In genomic region chr17:15943971-15944719, GRCh38 we compare ENCODE assay signal across 1 cellular context.
TF ChIP-seq lines count a peak whose summit lies in the region.

No MANE protein-coding gene starts in this region.

TF ChIP-seq in H1, 55 proteins besides CTCF, POLR2A, EP300 and RAD21:
- TF ChIP-seq, protein P1, sequence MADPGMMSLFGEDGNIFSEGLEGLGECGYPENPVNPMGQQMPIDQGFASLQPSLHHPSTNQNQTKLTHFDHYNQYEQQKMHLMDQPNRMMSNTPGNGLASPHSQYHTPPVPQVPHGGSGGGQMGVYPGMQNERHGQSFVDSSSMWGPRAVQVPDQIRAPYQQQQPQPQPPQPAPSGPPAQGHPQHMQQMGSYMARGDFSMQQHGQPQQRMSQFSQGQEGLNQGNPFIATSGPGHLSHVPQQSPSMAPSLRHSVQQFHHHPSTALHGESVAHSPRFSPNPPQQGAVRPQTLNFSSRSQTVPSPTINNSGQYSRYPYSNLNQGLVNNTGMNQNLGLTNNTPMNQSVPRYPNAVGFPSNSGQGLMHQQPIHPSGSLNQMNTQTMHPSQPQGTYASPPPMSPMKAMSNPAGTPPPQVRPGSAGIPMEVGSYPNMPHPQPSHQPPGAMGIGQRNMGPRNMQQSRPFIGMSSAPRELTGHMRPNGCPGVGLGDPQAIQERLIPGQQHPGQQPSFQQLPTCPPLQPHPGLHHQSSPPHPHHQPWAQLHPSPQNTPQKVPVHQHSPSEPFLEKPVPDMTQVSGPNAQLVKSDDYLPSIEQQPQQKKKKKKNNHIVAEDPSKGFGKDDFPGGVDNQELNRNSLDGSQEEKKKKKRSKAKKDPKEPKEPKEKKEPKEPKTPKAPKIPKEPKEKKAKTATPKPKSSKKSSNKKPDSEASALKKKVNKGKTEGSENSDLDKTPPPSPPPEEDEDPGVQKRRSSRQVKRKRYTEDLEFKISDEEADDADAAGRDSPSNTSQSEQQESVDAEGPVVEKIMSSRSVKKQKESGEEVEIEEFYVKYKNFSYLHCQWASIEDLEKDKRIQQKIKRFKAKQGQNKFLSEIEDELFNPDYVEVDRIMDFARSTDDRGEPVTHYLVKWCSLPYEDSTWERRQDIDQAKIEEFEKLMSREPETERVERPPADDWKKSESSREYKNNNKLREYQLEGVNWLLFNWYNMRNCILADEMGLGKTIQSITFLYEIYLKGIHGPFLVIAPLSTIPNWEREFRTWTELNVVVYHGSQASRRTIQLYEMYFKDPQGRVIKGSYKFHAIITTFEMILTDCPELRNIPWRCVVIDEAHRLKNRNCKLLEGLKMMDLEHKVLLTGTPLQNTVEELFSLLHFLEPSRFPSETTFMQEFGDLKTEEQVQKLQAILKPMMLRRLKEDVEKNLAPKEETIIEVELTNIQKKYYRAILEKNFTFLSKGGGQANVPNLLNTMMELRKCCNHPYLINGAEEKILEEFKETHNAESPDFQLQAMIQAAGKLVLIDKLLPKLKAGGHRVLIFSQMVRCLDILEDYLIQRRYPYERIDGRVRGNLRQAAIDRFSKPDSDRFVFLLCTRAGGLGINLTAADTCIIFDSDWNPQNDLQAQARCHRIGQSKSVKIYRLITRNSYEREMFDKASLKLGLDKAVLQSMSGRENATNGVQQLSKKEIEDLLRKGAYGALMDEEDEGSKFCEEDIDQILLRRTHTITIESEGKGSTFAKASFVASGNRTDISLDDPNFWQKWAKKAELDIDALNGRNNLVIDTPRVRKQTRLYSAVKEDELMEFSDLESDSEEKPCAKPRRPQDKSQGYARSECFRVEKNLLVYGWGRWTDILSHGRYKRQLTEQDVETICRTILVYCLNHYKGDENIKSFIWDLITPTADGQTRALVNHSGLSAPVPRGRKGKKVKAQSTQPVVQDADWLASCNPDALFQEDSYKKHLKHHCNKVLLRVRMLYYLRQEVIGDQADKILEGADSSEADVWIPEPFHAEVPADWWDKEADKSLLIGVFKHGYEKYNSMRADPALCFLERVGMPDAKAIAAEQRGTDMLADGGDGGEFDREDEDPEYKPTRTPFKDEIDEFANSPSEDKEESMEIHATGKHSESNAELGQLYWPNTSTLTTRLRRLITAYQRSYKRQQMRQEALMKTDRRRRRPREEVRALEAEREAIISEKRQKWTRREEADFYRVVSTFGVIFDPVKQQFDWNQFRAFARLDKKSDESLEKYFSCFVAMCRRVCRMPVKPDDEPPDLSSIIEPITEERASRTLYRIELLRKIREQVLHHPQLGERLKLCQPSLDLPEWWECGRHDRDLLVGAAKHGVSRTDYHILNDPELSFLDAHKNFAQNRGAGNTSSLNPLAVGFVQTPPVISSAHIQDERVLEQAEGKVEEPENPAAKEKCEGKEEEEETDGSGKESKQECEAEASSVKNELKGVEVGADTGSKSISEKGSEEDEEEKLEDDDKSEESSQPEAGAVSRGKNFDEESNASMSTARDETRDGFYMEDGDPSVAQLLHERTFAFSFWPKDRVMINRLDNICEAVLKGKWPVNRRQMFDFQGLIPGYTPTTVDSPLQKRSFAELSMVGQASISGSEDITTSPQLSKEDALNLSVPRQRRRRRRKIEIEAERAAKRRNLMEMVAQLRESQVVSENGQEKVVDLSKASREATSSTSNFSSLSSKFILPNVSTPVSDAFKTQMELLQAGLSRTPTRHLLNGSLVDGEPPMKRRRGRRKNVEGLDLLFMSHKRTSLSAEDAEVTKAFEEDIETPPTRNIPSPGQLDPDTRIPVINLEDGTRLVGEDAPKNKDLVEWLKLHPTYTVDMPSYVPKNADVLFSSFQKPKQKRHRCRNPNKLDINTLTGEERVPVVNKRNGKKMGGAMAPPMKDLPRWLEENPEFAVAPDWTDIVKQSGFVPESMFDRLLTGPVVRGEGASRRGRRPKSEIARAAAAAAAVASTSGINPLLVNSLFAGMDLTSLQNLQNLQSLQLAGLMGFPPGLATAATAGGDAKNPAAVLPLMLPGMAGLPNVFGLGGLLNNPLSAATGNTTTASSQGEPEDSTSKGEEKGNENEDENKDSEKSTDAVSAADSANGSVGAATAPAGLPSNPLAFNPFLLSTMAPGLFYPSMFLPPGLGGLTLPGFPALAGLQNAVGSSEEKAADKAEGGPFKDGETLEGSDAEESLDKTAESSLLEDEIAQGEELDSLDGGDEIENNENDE (IDR thresholded peaks at IDR 0.05; ENCODE audit: insufficient replicate concordance, low read length), result no peak
- TF ChIP-seq CTBP2 (IDR thresholded peaks at IDR 0.05; ENCODE audit: borderline replicate concordance, insufficient read depth, insufficient read length, low read length), result no peak
- no peak for TF ChIP-seq CHD1 (IDR thresholded peaks at IDR 0.05; ENCODE audit: low read depth, low read length)
- TF ChIP-seq KDM4A (IDR thresholded peaks at IDR 0.05; ENCODE audit: low read depth, low read length, severe bottlenecking), result no peak
- TF ChIP-seq MAX (IDR thresholded peaks at IDR 0.05), result peak; percentile 85
- no peak for TF ChIP-seq SIN3A (conservative IDR thresholded peaks at IDR 0.05 in 1 of 2, IDR thresholded peaks at IDR 0.05 in 1 of 2; ENCODE audit: low read depth in 1 of 2, low read length in 2 of 2)
- peak; percentile 94 for TF ChIP-seq E2F6 (IDR thresholded peaks at IDR 0.05)
- no peak for TF ChIP-seq JUND (IDR thresholded peaks at IDR 0.05; ENCODE audit: low read length)
- TF ChIP-seq RBBP5 (IDR thresholded peaks at IDR 0.05; ENCODE audit: borderline replicate concordance, low read depth, low read length), result peak; percentile 20; the same call in 1 of the 2 replicates
- TF ChIP-seq SRF (IDR thresholded peaks at IDR 0.05; ENCODE audit: low read depth, low read length), result no peak
- TF ChIP-seq SAP30 (IDR thresholded peaks at IDR 0.05; ENCODE audit: insufficient read depth, insufficient replicate concordance, low read length), result no peak
- no peak for TF ChIP-seq SP1 (IDR thresholded peaks at IDR 0.05; ENCODE audit: low read depth, low read length)
- TF ChIP-seq EGR1 (IDR thresholded peaks at IDR 0.05; ENCODE audit: borderline replicate concordance, low read depth, low read length), result no peak
- TF ChIP-seq, protein P2, sequence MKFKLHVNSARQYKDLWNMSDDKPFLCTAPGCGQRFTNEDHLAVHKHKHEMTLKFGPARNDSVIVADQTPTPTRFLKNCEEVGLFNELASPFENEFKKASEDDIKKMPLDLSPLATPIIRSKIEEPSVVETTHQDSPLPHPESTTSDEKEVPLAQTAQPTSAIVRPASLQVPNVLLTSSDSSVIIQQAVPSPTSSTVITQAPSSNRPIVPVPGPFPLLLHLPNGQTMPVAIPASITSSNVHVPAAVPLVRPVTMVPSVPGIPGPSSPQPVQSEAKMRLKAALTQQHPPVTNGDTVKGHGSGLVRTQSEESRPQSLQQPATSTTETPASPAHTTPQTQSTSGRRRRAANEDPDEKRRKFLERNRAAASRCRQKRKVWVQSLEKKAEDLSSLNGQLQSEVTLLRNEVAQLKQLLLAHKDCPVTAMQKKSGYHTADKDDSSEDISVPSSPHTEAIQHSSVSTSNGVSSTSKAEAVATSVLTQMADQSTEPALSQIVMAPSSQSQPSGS (IDR thresholded peaks at IDR 0.05; ENCODE audit: low read length), result no peak
- no peak for TF ChIP-seq TAF1 (IDR thresholded peaks at IDR 0.05; ENCODE audit: low read depth, low read length)
- no peak for TF ChIP-seq BACH1 (IDR thresholded peaks at IDR 0.05; ENCODE audit: low read length)
- peak; percentile 64 for TF ChIP-seq EZH2 (IDR thresholded peaks at IDR 0.05; ENCODE audit: low read depth, low read length, severe bottlenecking)
- TF ChIP-seq SP4 (IDR thresholded peaks at IDR 0.05; ENCODE audit: low read length), result no peak
- TF ChIP-seq CEBPB (IDR thresholded peaks at IDR 0.05; ENCODE audit: low read depth, low read length), result no peak
